23 cellular contexts compared by ENCODE assay signal in genomic region chr16:74909665-74910064, GRCh38.
DNase-seq lines count a peak whose midpoint lies in the region; ATAC-seq and TF ChIP-seq lines count a peak whose summit lies in the region.
"Had no signal": no experiment of that assay in that cellular context is flagged by ENCODE, and none has a peak within 500 bp of the region (broad histone marks: within the 10 kb centered on the region; RNA-seq: fewer than 3 reads in every experiment).

No MANE protein-coding gene starts in this region.

- H3K36me3 ChIP-seq in DND-41 (ENCODE audit: insufficient read depth, low read length) (peaks cover 79% of the 10 kb centered on the region), endodermal cell (ENCODE audit: control insufficient read depth, insufficient read depth, low read length) (peaks cover 83% of the 10 kb centered on the region), trophoblast cell (ENCODE audit: control insufficient read depth in 1 of 2, insufficient read depth in 2 of 2, low read length in 2 of 2) (peaks cover 26 to 47% of the 10 kb centered on the region in 2 experiments)

- H3K36me3 Mint-ChIP-seq in endodermal cell (ENCODE audit: low read depth) = peaks cover 87% of the 10 kb centered on the region

- DNase-seq in DND-41 (peak; percentile 29), endodermal cell (no peak), trophoblast cell (no peak), activated T-cell treated with anti-CD3 and anti-CD28 coated beads for 4 hours (no peak), NCI-H2171 treated with DMSO at 0.1 percent for 48 hours (lab: John Stamatoyannopoulos, UW) (no peak)
- peak; percentile 14 for DNase-seq in Jurkat, Clone E6-1 (ENCODE audit: low read depth, low spot score)
- DNase-seq: ACHN, GF-D8, GM23248, HCEC 1CT, IMR-90, Kasumi-1, MM.1S, NCI-H1105 treated with DMSO at 0.1 percent for 48 hours, NCI-H1694 treated with DMSO at 0.1 percent for 48 hours, NCI-H226, NCI-H524, SIG-M5 had no signal

- no peak overlapping the region for H3K9ac ChIP-seq in DND-41 (ENCODE audit: low read depth, low read length)
- H3K9ac ChIP-seq in endodermal cell (ENCODE audit: extremely low read depth, low read length, poor library complexity, severe bottlenecking) = no peak overlapping the region
- no peak overlapping the region for H3K9ac ChIP-seq in trophoblast cell (ENCODE audit: low read length)
- H3K9ac ChIP-seq: GM23248 had no signal

- H3K27me3 ChIP-seq in DND-41 (ENCODE audit: insufficient read depth, low read length, poor library complexity) (no peaks in the 10 kb centered on the region), endodermal cell (ENCODE audit: control insufficient read depth, insufficient read depth, low read length, poor library complexity, severe bottlenecking) (no peaks in the 10 kb centered on the region), trophoblast cell (ENCODE audit: insufficient read depth, low read length) (no peaks in the 10 kb centered on the region)

- H2AK5ac ChIP-seq in trophoblast cell (ENCODE audit: low read length) = no peak overlapping the region

- no peak overlapping the region for H3K18ac ChIP-seq in trophoblast cell (ENCODE audit: low read length)

- H3K4ac ChIP-seq in trophoblast cell (ENCODE audit: low read depth, low read length) = no peak overlapping the region

- H4K91ac ChIP-seq in trophoblast cell (ENCODE audit: low read depth, low read length) = peak overlapping the region; percentile 74

- peak overlapping the region; percentile 79 for H2BK5ac ChIP-seq in trophoblast cell (ENCODE audit: low read depth, low read length, poor library complexity)

- peaks cover 50% of the 10 kb centered on the region for H3K9me3 Mint-ChIP-seq in endodermal cell

- H3K27me3 Mint-ChIP-seq in endodermal cell (ENCODE audit: insufficient read depth) = no peaks in the 10 kb centered on the region

- no peaks in the 10 kb centered on the region for H4K20me1 ChIP-seq in DND-41 (ENCODE audit: insufficient read depth, low read length)

- no peak overlapping the region for H3K4me3 Mint-ChIP-seq in endodermal cell

- no peak overlapping the region for H3K14ac ChIP-seq in trophoblast cell (ENCODE audit: low read length)

- H3K23ac ChIP-seq in trophoblast cell (ENCODE audit: low read length) = no peak overlapping the region

- peak overlapping the region; percentile 88 for H4K8ac ChIP-seq in trophoblast cell (ENCODE audit: low read depth, low read length)

- H3K4me2 ChIP-seq in DND-41 (ENCODE audit: insufficient read depth, low read length) = no peak overlapping the region
- H3K4me2 ChIP-seq in trophoblast cell (ENCODE audit: low read length) = no peak overlapping the region

- no peaks in the 10 kb centered on the region for H3K4me1 ChIP-seq in DND-41 (ENCODE audit: insufficient read depth, low read length)
- H3K4me1 ChIP-seq in endodermal cell (ENCODE audit: control insufficient read depth, insufficient read depth, low read length) = no peaks in the 10 kb centered on the region
- H3K4me1 ChIP-seq in trophoblast cell (ENCODE audit: control insufficient read depth in 1 of 2, insufficient read depth in 2 of 2, low read length in 2 of 2) = peaks cover 5% of the 10 kb centered on the region in 2 experiments

- peaks cover 2% of the 10 kb centered on the region for H3K79me1 ChIP-seq in trophoblast cell (ENCODE audit: low read length)

- no peak for TF ChIP-seq CTCF in DND-41 (IDR thresholded peaks at IDR 0.05; ENCODE audit: borderline replicate concordance, extremely low read depth, low read length, poor library complexity, severe bottlenecking)
- no peak for TF ChIP-seq CTCF in endodermal cell (conservative IDR thresholded peaks at IDR 0.05)

- 96 to 100% methylated on average over 6 of the region's 6 CpGs for WGBS in endodermal cell (ENCODE audit: insufficient coverage in 1 of 2, insufficient read length in 1 of 2), 2 experiments
- no CpG with 5 or more reads among the region's 6 CpGs for WGBS in trophoblast cell (ENCODE audit: extremely low coverage, insufficient coverage, insufficient read length)

- ATAC-seq in DND-41 (ENCODE audit: insufficient read depth, low read depth) (peak; percentile 76), HG02678 (IDR thresholded peaks at IDR 0.05; ENCODE audit: unreplicated experiment) (no peak)
- ATAC-seq: SK-N-SH treated with all-trans-retinoic acid at 6 μM for 48 hours had no signal

- no peak overlapping the region for H4K12ac ChIP-seq in trophoblast cell (ENCODE audit: low read depth, low read length)

- H3K27ac Mint-ChIP-seq in endodermal cell = peak overlapping the region; percentile 30

- H3K9me3 ChIP-seq in DND-41 (ENCODE audit: insufficient read depth, low read length, severe bottlenecking) (peaks cover 26% of the 10 kb centered on the region), endodermal cell (ENCODE audit: control insufficient read depth, low read length) (peaks cover 59% of the 10 kb centered on the region), trophoblast cell (ENCODE audit: insufficient read depth, low read depth, low read length) (peaks cover 9% of the 10 kb centered on the region)

- H2BK120ac ChIP-seq in trophoblast cell (ENCODE audit: insufficient read depth, low read length, poor library complexity) = peak overlapping the region; percentile 88

- H3K79me2 ChIP-seq in DND-41 (ENCODE audit: insufficient read depth, low read length) = no peaks in the 10 kb centered on the region
- H3K79me2 ChIP-seq in trophoblast cell (ENCODE audit: control insufficient read depth, insufficient read depth, low read length, poor library complexity) = peaks cover 2% of the 10 kb centered on the region

- H2BK12ac ChIP-seq in trophoblast cell (ENCODE audit: low read length) = peak overlapping the region; percentile 54

- no peak overlapping the region for H3K4me3 ChIP-seq in DND-41 (ENCODE audit: low read depth in 1 of 2, low read length in 2 of 2)
- no peak overlapping the region for H3K4me3 ChIP-seq in Jurkat, Clone E6-1 (ENCODE audit: low read length)
- H3K4me3 ChIP-seq in endodermal cell (ENCODE audit: low read length) = no peak overlapping the region
- H3K4me3 ChIP-seq in trophoblast cell (ENCODE audit: low read depth, low read length) = no peak overlapping the region
- H3K4me3 ChIP-seq: GM23248 had no signal

- no peak overlapping the region for H3K27ac ChIP-seq in DND-41 (ENCODE audit: low read length)
- no peak overlapping the region for H3K27ac ChIP-seq in endodermal cell (ENCODE audit: low read depth, low read length)
- H3K27ac ChIP-seq in trophoblast cell (ENCODE audit: low read depth, low read length) = no peak overlapping the region
- H3K27ac ChIP-seq: C4-2B, GM23248, HL-60, RWPE1 had no signal

- H3K4me1 Mint-ChIP-seq in endodermal cell = no peaks in the 10 kb centered on the region

- H2AFZ ChIP-seq in DND-41 (ENCODE audit: low read depth, low read length) (no peak overlapping the region), trophoblast cell (ENCODE audit: insufficient read depth, low read length, poor library complexity) (no peak overlapping the region)
- H2AFZ ChIP-seq: GM23248 had no signal

Comparison
In these comparisons a context has a peak if more than half of its experiments do, and no peak if none do; other contexts are left out.
1. DNase-seq: peak in DND-41 (single experiment) and Jurkat, Clone E6-1 (single experiment); none in endodermal cell (single experiment), trophoblast cell (0 of 2), activated T-cell treated with anti-CD3 and anti-CD28 coated beads for 4 hours (single experiment) and NCI-H2171 treated with DMSO at 0.1 percent for 48 hours (single experiment).